15 cellular contexts compared by ENCODE assay signal in genomic region chr10:132264306-132264950, GRCh38.
"Had no signal": no experiment of that assay in that cellular context is flagged by ENCODE, and none has a peak within 500 bp of the region (broad histone marks: within the 10 kb centered on the region; RNA-seq: fewer than 3 reads in every experiment).

No MANE protein-coding gene starts in this region.

- H3K4me3 ChIP-seq: hepatocyte, transverse colon had no signal

- H3K27me3 ChIP-seq: foreskin keratinocyte, hepatocyte, transverse colon had no signal

- H3K36me3 ChIP-seq: transverse colon had no signal

- H3K4me1 ChIP-seq: foreskin keratinocyte, transverse colon had no signal

- H3K27ac ChIP-seq: foreskin keratinocyte had no signal

- H3K27me3 Mint-ChIP-seq: activated naive CD8-positive, alpha-beta T cell had no signal

- H3K9me3 Mint-ChIP-seq: activated T-cell treated with anti-CD3 and anti-CD28 coated beads, Interleukin-2, amount 50 U/mL, for 4 hours; nephron had no signal

- DNase-seq: activated CD4-positive, CD25-positive, alpha-beta regulatory T cell treated with anti-CD3 and anti-CD28 coated beads, Interleukin-2, amount 50 U/mL, for 72 hours; activated naive CD4-positive, alpha-beta T cell; activated T-cell treated with anti-CD3 and anti-CD28 coated beads, Interleukin-2, amount 50 U/mL, for 4 hours; cerebellar nuclear complex; foreskin keratinocyte; mesenchymal stem cell; occipital lobe; stimulated activated CD4-positive, alpha-beta T cell treated with anti-CD3 and anti-CD28 coated beads, Interleukin-12 subunit alpha, Interleukin-12 subunit beta, amount 100 ng/mL, for 4 hours; stimulated activated CD4-positive, alpha-beta T cell treated with anti-CD3 and anti-CD28 coated beads, Interleukin-4, amount 100 ng/mL, for 4 hours; transverse colon had no signal

- H3K79me2 ChIP-seq: hepatocyte had no signal

- H3K27ac Mint-ChIP-seq: activated naive CD8-positive, alpha-beta T cell; activated T-helper 2 cell treated with anti-CD3 and anti-CD28 coated beads, Interferon-gamma antibody, Interleukin-2, Interleukin-4, amounts not matched to agents 10 μg/mL and 5 μg/mL and 100 μg/mL, durations not matched to agents 14 hours and 24 hours and 36 hours; nephron had no signal

- H3K9me3 ChIP-seq: transverse colon had no signal

- H3K36me3 Mint-ChIP-seq: activated naive CD8-positive, alpha-beta T cell had no signal

- H2AFZ ChIP-seq: hepatocyte had no signal

- FAIRE-seq: urothelium cell line had no signal

- ATAC-seq: activated T-cell treated with anti-CD3 and anti-CD28 coated beads, Interleukin-2, amount 50 U/mL, for 4 hours; foreskin keratinocyte had no signal

- H3K4me3 Mint-ChIP-seq: activated naive CD8-positive, alpha-beta T cell; activated T-cell treated with anti-CD3 and anti-CD28 coated beads, Interleukin-2, amount 50 U/mL, for 4 hours had no signal
